Comparison of ENCODE assay signal across 1 cellular context in the genomic region with DNA sequence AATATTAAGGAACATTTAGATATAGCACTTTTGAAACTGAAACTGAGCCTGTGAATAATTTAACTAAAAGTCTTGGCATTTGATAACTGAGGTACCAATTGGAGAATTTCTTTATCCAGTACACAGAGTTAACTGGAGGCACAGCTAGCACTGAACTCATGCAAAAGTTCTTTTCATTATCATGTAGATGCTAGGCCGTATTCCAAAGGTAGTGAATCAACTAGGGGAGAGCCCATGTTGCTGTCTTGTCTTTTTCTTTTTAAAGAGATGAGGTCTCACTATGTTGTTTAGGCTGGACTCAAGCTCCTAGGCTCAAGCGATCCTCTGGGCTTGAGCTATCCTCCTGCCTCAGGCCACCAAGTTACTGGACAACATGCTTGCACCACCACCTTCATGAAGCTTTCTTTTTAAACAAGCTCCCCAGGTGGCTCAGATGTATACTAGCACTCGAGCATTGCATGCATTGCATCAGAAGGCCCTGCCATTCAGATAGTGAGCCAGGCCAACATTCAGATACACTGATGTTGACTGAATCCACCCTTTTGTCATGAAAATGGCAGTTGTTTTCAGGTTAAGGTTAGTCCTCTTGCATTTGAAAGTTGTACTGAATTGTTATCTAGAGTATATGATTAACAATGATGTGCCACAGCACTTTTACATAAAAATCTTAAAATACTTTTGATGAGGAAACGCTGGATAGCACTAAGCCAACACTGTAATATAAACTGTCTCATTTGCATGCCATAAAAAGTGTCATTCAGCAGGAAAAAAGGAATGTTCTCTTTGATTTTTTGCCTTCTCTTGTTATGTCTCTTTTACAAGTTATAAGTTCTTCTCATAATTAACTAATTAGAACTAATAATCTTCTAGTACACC.
TF ChIP-seq lines count a peak whose summit lies in the region.

No MANE protein-coding gene starts in this region.

TF ChIP-seq in H1, 55 proteins besides CTCF, POLR2A, EP300 and RAD21:
- TF ChIP-seq NANOG (IDR thresholded peaks at IDR 0.05; ENCODE audit: insufficient read depth, low read depth, low read length, poor library complexity, severe bottlenecking) (peak; percentile 56), MAFK (IDR thresholded peaks at IDR 0.05; ENCODE audit: low read depth, low read length) (no peak), SP1 (IDR thresholded peaks at IDR 0.05; ENCODE audit: low read depth, low read length) (0 out of 2 replicates have a peak, but pooled peaks have one; percentile 4), ZNF274 (IDR thresholded peaks at IDR 0.05; ENCODE audit: borderline replicate concordance, extremely low read depth, low read length) (no peak), HDAC2 (IDR thresholded peaks at IDR 0.05; ENCODE audit: borderline replicate concordance in 1 of 2, low read depth in 2 of 2, low read length in 2 of 2) (no peak), CTBP2 (IDR thresholded peaks at IDR 0.05; ENCODE audit: borderline replicate concordance, insufficient read depth, insufficient read length, low read length) (no peak), SIX5 (IDR thresholded peaks at IDR 0.05; ENCODE audit: low read depth, low read length) (no peak), NRF1 (IDR thresholded peaks at IDR 0.05; ENCODE audit: low read depth, low read length) (no peak), TAF1 (IDR thresholded peaks at IDR 0.05; ENCODE audit: low read depth, low read length) (0 out of 2 replicates have a peak, but pooled peaks have one; percentile 24), EZH2 (IDR thresholded peaks at IDR 0.05; ENCODE audit: low read depth, low read length, severe bottlenecking) (no peak), CEBPB (IDR thresholded peaks at IDR 0.05; ENCODE audit: low read depth, low read length) (peak; percentile 94), POU5F1 (IDR thresholded peaks at IDR 0.05; ENCODE audit: low read depth, low read length) (peak; percentile 75; the same call in 1 of the 2 replicates), ASH2L (IDR thresholded peaks at IDR 0.05; ENCODE audit: low read length) (peak; percentile 60), TBP (IDR thresholded peaks at IDR 0.05; ENCODE audit: low read depth, low read length) (peak; percentile 23; the same call in 1 of the 2 replicates), MAX (IDR thresholded peaks at IDR 0.05) (no peak), PHF8 (conservative IDR thresholded peaks at IDR 0.05; ENCODE audit: low read depth, low read length) (no peak), RBBP5 (IDR thresholded peaks at IDR 0.05; ENCODE audit: borderline replicate concordance, low read depth, low read length) (0 out of 2 replicates have a peak, but pooled peaks have one; percentile 67), TAF7 (optimal IDR thresholded peaks at IDR 0.05; ENCODE audit: borderline replicate concordance, low read depth, low read length) (peak; percentile 52), POLR2AphosphoS5 (IDR thresholded peaks at IDR 0.05; ENCODE audit: low read depth, low read length) (peak; percentile 43; the same call in 1 of the 2 replicates)
- TF ChIP-seq, protein P1, sequence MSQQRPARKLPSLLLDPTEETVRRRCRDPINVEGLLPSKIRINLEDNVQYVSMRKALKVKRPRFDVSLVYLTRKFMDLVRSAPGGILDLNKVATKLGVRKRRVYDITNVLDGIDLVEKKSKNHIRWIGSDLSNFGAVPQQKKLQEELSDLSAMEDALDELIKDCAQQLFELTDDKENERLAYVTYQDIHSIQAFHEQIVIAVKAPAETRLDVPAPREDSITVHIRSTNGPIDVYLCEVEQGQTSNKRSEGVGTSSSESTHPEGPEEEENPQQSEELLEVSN (IDR thresholded peaks at IDR 0.05): no peak
- TF ChIP-seq, protein P2, sequence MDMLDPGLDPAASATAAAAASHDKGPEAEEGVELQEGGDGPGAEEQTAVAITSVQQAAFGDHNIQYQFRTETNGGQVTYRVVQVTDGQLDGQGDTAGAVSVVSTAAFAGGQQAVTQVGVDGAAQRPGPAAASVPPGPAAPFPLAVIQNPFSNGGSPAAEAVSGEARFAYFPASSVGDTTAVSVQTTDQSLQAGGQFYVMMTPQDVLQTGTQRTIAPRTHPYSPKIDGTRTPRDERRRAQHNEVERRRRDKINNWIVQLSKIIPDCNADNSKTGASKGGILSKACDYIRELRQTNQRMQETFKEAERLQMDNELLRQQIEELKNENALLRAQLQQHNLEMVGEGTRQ (IDR thresholded peaks at IDR 0.05; ENCODE audit: low read length): no peak
